ENCODE assay signal across 22 cellular contexts in the genomic region with DNA sequence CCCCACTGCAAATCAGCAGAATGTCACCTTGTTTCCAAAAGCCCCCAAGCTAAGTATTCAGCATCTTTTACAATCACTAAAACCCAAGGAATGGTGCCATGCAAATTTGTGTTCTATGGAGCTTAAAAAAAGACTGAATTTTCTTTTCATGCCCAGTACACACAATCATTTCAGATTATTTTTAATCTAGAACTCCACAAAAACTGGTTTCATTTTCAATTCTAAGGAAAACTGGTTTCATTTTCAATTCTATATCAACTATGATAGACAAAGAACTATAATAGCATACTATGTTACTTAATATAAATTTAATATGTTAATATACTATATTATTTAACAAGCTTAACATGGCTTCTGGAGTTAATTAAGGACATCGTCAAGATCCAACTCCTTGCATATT.
DNase-seq lines count a peak whose midpoint lies in the region; ATAC-seq and TF ChIP-seq lines count a peak whose summit lies in the region.
"Had no signal": no experiment of that assay in that cellular context is flagged by ENCODE, and none has a peak within 500 bp of the region (broad histone marks: within the 10 kb centered on the region; RNA-seq: fewer than 3 reads in every experiment).

No MANE protein-coding gene starts in this region.

- H3K36me3 ChIP-seq in MM.1S (replicated peaks; ENCODE audit: insufficient read depth, low read length) (no peaks in the 10 kb centered on the region), transverse colon (no peaks in the 10 kb centered on the region)
- H3K36me3 ChIP-seq: BE2C, gastrocnemius medialis, thoracic aorta had no signal

- H3K9me3 ChIP-seq in right cardiac atrium (ENCODE audit: control insufficient read depth, low read length) (no peaks in the 10 kb centered on the region), MM.1S (replicated peaks; ENCODE audit: insufficient read depth, low read length) (no peaks in the 10 kb centered on the region), transverse colon (no peaks in the 10 kb centered on the region)
- H3K9me3 ChIP-seq: BE2C, gastrocnemius medialis, thoracic aorta had no signal

- H3K4me1 Mint-ChIP-seq in effector memory CD8-positive, alpha-beta T cell (ENCODE audit: low read depth in 2 of 2) = peaks cover 39 to 46% of the 10 kb centered on the region in 2 donors

- H2AFZ ChIP-seq in MM.1S (ENCODE audit: low read length) = no peak overlapping the region

- H4K20me1 ChIP-seq in MM.1S (ENCODE audit: insufficient read depth, low read length) = no peaks in the 10 kb centered on the region

- intact Hi-C loops in right cardiac atrium (cut with DNase I) = no loop called here
- intact Hi-C loops in Right ventricle myocardium superior (cut with DNase I) = no loop called here
- intact Hi-C loops in transverse colon (cut with DNase I; ENCODE audit: low total_unique reads) = no loop called here

- H3K27ac ChIP-seq in right cardiac atrium (ENCODE audit: low read length) (no peak overlapping the region), MM.1S (ENCODE audit: low read length) (no peak overlapping the region), transverse colon (peak overlapping the region in 3 of 4 donors; percentile 7 to 54 (median 48))
- H3K27ac ChIP-seq: KMS-11, thoracic aorta had no signal

- H3K4me1 ChIP-seq in right cardiac atrium (ENCODE audit: control insufficient read depth, insufficient read depth, low read length) = peaks cover 18% of the 10 kb centered on the region
- H3K4me1 ChIP-seq in MM.1S (ENCODE audit: low read length) = peaks cover 14% of the 10 kb centered on the region
- H3K4me1 ChIP-seq in transverse colon = peaks cover 9 to 49% (median 12%) of the 10 kb centered on the region in 4 donors
- H3K4me1 ChIP-seq: BE2C had no signal

- in situ Hi-C loops in transverse colon (cut with MboI; ENCODE audit: low pct_ligation_motif_present in 1 of 4, low pct_unique_long_range_greater_than_20kb in 1 of 4, low sequenced_read_pairs in 3 of 4) = no loop called here

- H3K9me2 ChIP-seq in MM.1S (replicated peaks; ENCODE audit: insufficient read depth, low read length) = no peaks in the 10 kb centered on the region

- H3K27ac Mint-ChIP-seq in effector memory CD8-positive, alpha-beta T cell = peak overlapping the region; percentile 51 to 57

- H3F3A ChIP-seq in MM.1S (ENCODE audit: insufficient read depth, low read length) = no peaks in the 10 kb centered on the region

- no peak for TF ChIP-seq CTCF in MM.1S (IDR thresholded peaks at IDR 0.05; ENCODE audit: low read length)
- no peak for TF ChIP-seq CTCF in transverse colon (IDR thresholded peaks at IDR 0.05)

- no peak for TF ChIP-seq POLR2A in transverse colon (IDR thresholded peaks at IDR 0.05)

- H3K27me3 Mint-ChIP-seq in effector memory CD8-positive, alpha-beta T cell = no peaks in the 10 kb centered on the region

- WGBS in right cardiac atrium = 83% methylated on average over 1 of the region's 1 CpG
- 78 to 98% methylated on average over 1 of the region's 1 CpG for WGBS in transverse colon (ENCODE audit: low coverage in 1 of 2), 2 donors

- no peak overlapping the region for H3K9ac ChIP-seq in MM.1S (ENCODE audit: low read length)
- H3K9ac ChIP-seq: KMS-11 had no signal

- H3K9me3 Mint-ChIP-seq in effector memory CD8-positive, alpha-beta T cell = no peaks in the 10 kb centered on the region
- H3K9me3 Mint-ChIP-seq: brain, naive B cell had no signal

- H3K36me3 Mint-ChIP-seq in effector memory CD8-positive, alpha-beta T cell (ENCODE audit: insufficient read depth) = peaks cover 2% of the 10 kb centered on the region
- H3K36me3 Mint-ChIP-seq: brain had no signal

- H3K27me3 ChIP-seq in right cardiac atrium (ENCODE audit: control insufficient read depth, insufficient read depth) = no peaks in the 10 kb centered on the region
- H3K27me3 ChIP-seq in MM.1S (replicated peaks; ENCODE audit: insufficient read depth, low read length) = no peaks in the 10 kb centered on the region
- H3K27me3 ChIP-seq in transverse colon = no peaks in the 10 kb centered on the region
- H3K27me3 ChIP-seq: gastrocnemius medialis had no signal

- H3K4me3 ChIP-seq in right cardiac atrium (ENCODE audit: low read length) = peak overlapping the region; percentile 4
- H3K4me3 ChIP-seq in MM.1S (ENCODE audit: low read length) = no peak overlapping the region
- no peak overlapping the region for H3K4me3 ChIP-seq in transverse colon
- H3K4me3 ChIP-seq: gastrocnemius medialis, lung, smooth muscle cell, thoracic aorta had no signal

- H3K4me3 Mint-ChIP-seq in effector memory CD8-positive, alpha-beta T cell = peak overlapping the region; percentile 61 to 71
- H3K4me3 Mint-ChIP-seq: brain had no signal

- TF ChIP-seq EP300 in transverse colon (IDR thresholded peaks at IDR 0.05; ENCODE audit: low read depth) = no peak

- DNase-seq in right cardiac atrium (no peak), Right ventricle myocardium superior (no peak), MM.1S (peak; percentile 16), transverse colon (no peak), HPDE6-E6E7 (ENCODE audit: extremely low spot score) (no peak)
- no peak for DNase-seq in effector memory CD8-positive, alpha-beta T cell
- DNase-seq: activated naive CD4-positive, alpha-beta T cell treated with Interleukin-2 at 50 U/mL for 16 hours; BE2C; dermis blood vessel endothelial cell; DMS79 treated with DMSO at 0.1 percent for 48 hours; gastrocnemius medialis; naive B cell; NCI-H1105; NCI-H526; posterior cingulate gyrus had no signal

- peak overlapping the region; percentile 3; the same call in 1 of the 2 replicates for H3K4me2 ChIP-seq in MM.1S (ENCODE audit: low read depth, low read length)
- H3K4me2 ChIP-seq: KMS-11, smooth muscle cell had no signal

- peaks cover 13% of the 10 kb centered on the region for H3K79me2 ChIP-seq in MM.1S (ENCODE audit: low read length)

- no peak for ATAC-seq in right cardiac atrium
- ATAC-seq in Right ventricle myocardium superior (ENCODE audit: poor library complexity) = no peak
- ATAC-seq in effector memory CD8-positive, alpha-beta T cell (replicated peaks) = peak; percentile 41
- no peak for ATAC-seq in HG03135 (IDR thresholded peaks at IDR 0.05; ENCODE audit: unreplicated experiment)
- ATAC-seq: gastrocnemius medialis, SK-N-SH treated with all-trans-retinoic acid at 6 μM for 48 hours had no signal

Comparison
In these comparisons a context has a peak if more than half of its experiments do, and no peak if none do; other contexts are left out.
1. H3K27ac ChIP-seq: peak in transverse colon (3 of 4); none in right cardiac atrium (single experiment) and MM.1S (single experiment).